In the genomic region with DNA sequence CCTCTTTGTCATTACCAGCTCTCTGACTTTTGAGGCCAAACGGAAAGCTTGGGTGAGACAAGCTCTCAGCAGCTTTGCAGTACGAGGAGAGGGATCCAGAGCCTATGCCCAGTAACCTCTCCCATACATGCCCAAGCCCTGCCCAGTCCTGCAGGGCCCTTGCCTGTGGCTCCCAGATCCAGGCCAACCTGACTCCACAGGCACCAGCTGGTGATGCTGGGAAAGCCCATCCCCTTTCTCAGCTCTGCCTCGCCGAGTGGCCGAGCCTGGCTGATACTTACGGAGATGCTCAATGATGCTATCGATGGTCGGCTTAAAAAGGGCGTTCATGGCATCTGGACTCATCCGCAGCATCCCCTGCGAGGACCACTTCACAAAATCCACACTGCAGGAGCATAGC, we compare ENCODE assay signal across 33 cellular contexts. TPM values are rescaled to one million over a fixed set of nuclear protein-coding genes. Genes with fewer than 3 reads are reported as not detected.
"Had no signal": no experiment of that assay in that cellular context is flagged by ENCODE, and none has a peak within 500 bp of the region (broad histone marks: within the 10 kb centered on the region; RNA-seq: fewer than 3 reads in every experiment).

No MANE protein-coding gene starts in this region.

- H3K9me3 ChIP-seq: esophagus muscularis mucosa, gastrocnemius medialis, heart right ventricle had no signal

- H3K27me3 Mint-ChIP-seq: central memory CD8-positive, alpha-beta T cell had no signal

- H3K4me1 ChIP-seq: esophagus muscularis mucosa, gastrocnemius medialis, heart right ventricle had no signal

- H3K27me3 ChIP-seq: brain microvascular endothelial cell, dorsolateral prefrontal cortex, esophagus muscularis mucosa, foreskin keratinocyte, gastrocnemius medialis had no signal

- H3K9me3 Mint-ChIP-seq: activated CD4-positive, alpha-beta memory T cell treated with anti-CD3 and anti-CD28 coated beads, Interleukin-2, amount 10 ng/mL, durations not matched to agents 7 days and 5 days; activated CD4-positive, alpha-beta T cell treated with anti-CD3 and anti-CD28 coated beads, Interleukin-2, amount 10 ng/mL, durations not matched to agents 7 days and 5 days; activated T-cell treated with anti-CD3 and anti-CD28 coated beads, Interleukin-2, amount 50 U/mL, for 4 hours; activated T-helper 17 cell treated with anti-CD3 and anti-CD28 coated beads, Interleukin-2, amount 50 U/mL, for 72 hours; central memory CD8-positive, alpha-beta T cell; dendritic cell treated with granulocyte-macrophage colony-stimulating factor and Interleukin-4, amounts not matched to agents 40 ng/mL and 50 ng/mL, for 4 days; endodermal cell had no signal

- H3K36me3 ChIP-seq: brain microvascular endothelial cell, gastrocnemius medialis had no signal

- H3K4me3 ChIP-seq: coronary artery, dorsolateral prefrontal cortex, esophagus muscularis mucosa, gastrocnemius medialis, heart right ventricle had no signal

- DNase-seq: activated CD4-positive, alpha-beta memory T cell treated with anti-CD3 and anti-CD28 coated beads, Interleukin-2, amount 10 ng/mL, durations not matched to agents 7 days and 5 days; activated CD4-positive, alpha-beta T cell treated with anti-CD3 and anti-CD28 coated beads for 1 hour; activated CD4-positive, alpha-beta T cell treated with anti-CD3 and anti-CD28 coated beads for 4 hours; activated CD4-positive, alpha-beta T cell treated with anti-CD3 and anti-CD28 coated beads, Interleukin-2, amount 10 ng/mL, durations not matched to agents 7 days and 5 days; activated CD4-positive, alpha-beta T cell treated with anti-CD3 and anti-CD28 coated beads, Interleukin-2, amount 50 U/mL, for 4 hours; activated CD8-positive, alpha-beta memory T cell treated with anti-CD3 and anti-CD28 coated beads for 24 hours; activated effector memory CD4-positive, alpha-beta T cell treated with Interleukin-2 at 50 U/mL for 16 hours; activated gamma-delta T cell treated with Interleukin-2 at 50 U/mL for 16 hours; activated naive CD4-positive, alpha-beta T cell treated with anti-CD3 and anti-CD28 coated beads, Interleukin-2, amount 50 U/mL, for 16 hours; activated naive CD4-positive, alpha-beta T cell treated with Interleukin-2 at 50 U/mL for 16 hours; activated T-cell treated with anti-CD3 and anti-CD28 coated beads, Interleukin-2, amount 50 U/mL, for 4 hours; amniotic stem cell; anterior cingulate cortex; brain microvascular endothelial cell; effector memory CD4-positive, alpha-beta T cell; endodermal cell; erythroblast; foreskin keratinocyte; gastrocnemius medialis; heart right ventricle; T-helper 2 cell had no signal

- H3K4me1 Mint-ChIP-seq: activated CD4-positive, alpha-beta memory T cell treated with anti-CD3 and anti-CD28 coated beads, Interleukin-2, amount 10 ng/mL, durations not matched to agents 7 days and 5 days; activated CD4-positive, alpha-beta T cell treated with anti-CD3 and anti-CD28 coated beads, Interleukin-2, amount 10 ng/mL, durations not matched to agents 7 days and 5 days; activated T-helper 17 cell treated with anti-CD3 and anti-CD28 coated beads, Interleukin-2, amount 50 U/mL, for 72 hours; central memory CD8-positive, alpha-beta T cell had no signal

- H3K27ac ChIP-seq: brain microvascular endothelial cell, coronary artery, dorsolateral prefrontal cortex, esophagus muscularis mucosa, foreskin keratinocyte, gastrocnemius medialis, heart right ventricle had no signal

- H3K27ac Mint-ChIP-seq: activated CD4-positive, alpha-beta memory T cell treated with anti-CD3 and anti-CD28 coated beads, Interleukin-2, amount 10 ng/mL, durations not matched to agents 7 days and 5 days; activated CD4-positive, alpha-beta T cell treated with anti-CD3 and anti-CD28 coated beads, Interleukin-2, amount 10 ng/mL, durations not matched to agents 7 days and 5 days; activated naive CD8-positive, alpha-beta T cell; activated T-helper 17 cell treated with anti-CD3 and anti-CD28 coated beads, Interleukin-2, amount 50 U/mL, for 72 hours; dendritic cell treated with granulocyte-macrophage colony-stimulating factor and Interleukin-4, amounts not matched to agents 40 ng/mL and 50 ng/mL, for 4 days; endodermal cell had no signal

- ATAC-seq: activated T-cell treated with anti-CD3 and anti-CD28 coated beads, Interleukin-2, amount 50 U/mL, for 4 hours; activated T-helper 17 cell treated with anti-CD3 and anti-CD28 coated beads, Interleukin-2, amount 50 U/mL, for 72 hours; foreskin keratinocyte; gastrocnemius medialis; heart right ventricle had no signal

- H3K36me3 Mint-ChIP-seq: activated naive CD8-positive, alpha-beta T cell had no signal

- H3K4me3 Mint-ChIP-seq: activated CD4-positive, alpha-beta memory T cell treated with anti-CD3 and anti-CD28 coated beads, Interleukin-2, amount 10 ng/mL, durations not matched to agents 7 days and 5 days; activated CD4-positive, alpha-beta T cell treated with anti-CD3 and anti-CD28 coated beads, Interleukin-2, amount 10 ng/mL, durations not matched to agents 7 days and 5 days; activated naive CD8-positive, alpha-beta T cell; activated T-cell treated with anti-CD3 and anti-CD28 coated beads, Interleukin-2, amount 50 U/mL, for 4 hours; activated T-helper 17 cell treated with anti-CD3 and anti-CD28 coated beads, Interleukin-2, amount 50 U/mL, for 72 hours; central memory CD8-positive, alpha-beta T cell; dendritic cell treated with granulocyte-macrophage colony-stimulating factor and Interleukin-4, amounts not matched to agents 40 ng/mL and 50 ng/mL, for 4 days; endodermal cell had no signal

RNA-seq across cellular contexts. Expression of gene PNLIPRP2, which starts 55.4 kb away (rescaled TPM):
- total RNA-seq: activated CD4-positive, alpha-beta memory T cell treated with anti-CD3 and anti-CD28 coated beads, Interleukin-2, amount 10 ng/mL, durations not matched to agents 7 days and 5 days; activated CD4-positive, alpha-beta T cell treated with anti-CD3 and anti-CD28 coated beads, Interleukin-2, amount 10 ng/mL, durations not matched to agents 7 days and 5 days; activated T-helper 17 cell treated with anti-CD3 and anti-CD28 coated beads, Interleukin-2, amount 50 U/mL, for 72 hours; astrocyte; bronchial epithelial cell; cardiac septum; cerebellum; dorsolateral prefrontal cortex; esophagus muscularis mucosa; foreskin keratinocyte; gastrocnemius medialis; heart right ventricle; T-helper 1 cell treated with Interleukin-12 subunit alpha and Interleukin-12 subunit beta and Interleukin-4 antibody, amounts not matched to agents 30 ng/mL and 1 ng/mL, for 36 hours had no signal
